In the genomic region with DNA sequence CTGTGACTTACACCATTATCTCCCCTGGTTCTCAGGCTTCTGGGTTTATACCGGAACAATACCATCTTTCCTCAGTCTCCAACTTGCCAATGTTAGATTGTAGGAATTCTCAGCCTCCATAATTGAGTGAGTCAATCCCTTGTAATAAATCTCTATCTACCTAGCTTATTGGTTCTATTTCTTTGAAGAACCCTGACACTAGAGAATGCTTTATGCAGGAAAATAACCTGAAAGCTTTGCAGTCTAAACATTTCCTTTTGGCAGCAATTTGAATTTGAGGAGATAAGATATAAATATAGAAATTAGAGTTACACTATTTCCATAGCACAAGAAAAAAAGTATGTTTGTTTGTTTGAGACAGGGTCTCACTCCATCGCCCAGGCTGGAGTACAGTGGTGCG, we compare ENCODE assay signal across 33 cellular contexts.
"Had no signal": no experiment of that assay in that cellular context is flagged by ENCODE, and none has a peak within 500 bp of the region (broad histone marks: within the 10 kb centered on the region; RNA-seq: fewer than 3 reads in every experiment).

No MANE protein-coding gene starts in this region.

- ATAC-seq: gastroesophageal sphincter; left colon; naive thymus-derived CD8-positive, alpha-beta T cell; pancreas; psoas muscle; stimulated activated naive B cell treated with anti-CD40 and anti-IgM and Interleukin-4, amounts not matched to agents 10 μg/mL and 1 μg/mL and 100 μg/mL, for 72 hours; T-helper 17 cell had no signal

- H3K4me3 Mint-ChIP-seq: activated CD4-positive, alpha-beta memory T cell treated with anti-CD3 and anti-CD28 coated beads for 36 hours; activated CD4-positive, alpha-beta T cell treated with anti-CD3 and anti-CD28 coated beads, Interleukin-2, amount 10 ng/mL, durations not matched to agents 24 days and 14 days; activated naive CD4-positive, alpha-beta T cell treated with anti-CD3 and anti-CD28 coated beads, Interleukin-2, amount 10 ng/mL, durations not matched to agents 7 days and 5 days; activated naive CD8-positive, alpha-beta T cell treated with anti-CD3 and anti-CD28 coated beads, Interleukin-2, amount 10 ng/mL, durations not matched to agents 7 days and 5 days; central memory CD8-positive, alpha-beta T cell; dendritic cell treated with granulocyte-macrophage colony-stimulating factor and Interleukin-4, amounts not matched to agents 40 ng/mL and 50 ng/mL, for 4 days; endodermal cell; memory B cell; naive thymus-derived CD8-positive, alpha-beta T cell; neural crest cell; stimulated activated naive B cell treated with anti-CD40 and anti-IgM and Interleukin-4, amounts not matched to agents 10 μg/mL and 1 μg/mL and 100 μg/mL, for 72 hours; T-helper 17 cell had no signal

- H3K79me2 ChIP-seq: hepatocyte had no signal

- H3K4me3 ChIP-seq: gastroesophageal sphincter, hepatocyte, pancreas, psoas muscle, right atrium auricular region, stomach, thyroid gland, upper lobe of left lung, vagina had no signal

- H2AFZ ChIP-seq: hepatocyte had no signal

- H3K4me1 ChIP-seq: gastroesophageal sphincter, pancreas, psoas muscle, right atrium auricular region, stomach, thyroid gland, upper lobe of left lung, vagina had no signal

- H3K27me3 ChIP-seq: gastroesophageal sphincter, hepatocyte, pancreas, right atrium auricular region, stomach, thyroid gland, upper lobe of left lung, vagina had no signal

- H3K36me3 ChIP-seq: gastroesophageal sphincter, pancreas, right atrium auricular region, stomach, thyroid gland, upper lobe of left lung, vagina had no signal

- H3K36me3 Mint-ChIP-seq: activated CD4-positive, alpha-beta memory T cell treated with anti-CD3 and anti-CD28 coated beads for 36 hours; activated naive CD4-positive, alpha-beta T cell treated with anti-CD3 and anti-CD28 coated beads, Interleukin-2, amount 10 ng/mL, durations not matched to agents 7 days and 5 days; activated naive CD8-positive, alpha-beta T cell treated with anti-CD3 and anti-CD28 coated beads, Interleukin-2, amount 10 ng/mL, durations not matched to agents 7 days and 5 days; memory B cell; stimulated activated naive B cell treated with anti-CD40 and anti-IgM and Interleukin-4, amounts not matched to agents 10 μg/mL and 1 μg/mL and 100 μg/mL, for 72 hours had no signal

- H3K27me3 Mint-ChIP-seq: activated CD4-positive, alpha-beta memory T cell treated with anti-CD3 and anti-CD28 coated beads for 36 hours; activated CD4-positive, alpha-beta T cell treated with anti-CD3 and anti-CD28 coated beads, Interleukin-2, amount 10 ng/mL, durations not matched to agents 24 days and 14 days; activated naive CD4-positive, alpha-beta T cell treated with anti-CD3 and anti-CD28 coated beads, Interleukin-2, amount 10 ng/mL, durations not matched to agents 7 days and 5 days; activated naive CD8-positive, alpha-beta T cell treated with anti-CD3 and anti-CD28 coated beads, Interleukin-2, amount 10 ng/mL, durations not matched to agents 7 days and 5 days; central memory CD8-positive, alpha-beta T cell; dendritic cell treated with granulocyte-macrophage colony-stimulating factor and Interleukin-4, amounts not matched to agents 40 ng/mL and 50 ng/mL, for 4 days; memory B cell; naive thymus-derived CD8-positive, alpha-beta T cell; stimulated activated naive B cell treated with anti-CD40 and anti-IgM and Interleukin-4, amounts not matched to agents 10 μg/mL and 1 μg/mL and 100 μg/mL, for 72 hours; T-helper 17 cell had no signal

- DNase-seq: activated CD4-positive, alpha-beta memory T cell treated with anti-CD3 and anti-CD28 coated beads for 36 hours; activated CD4-positive, alpha-beta T cell treated with anti-CD3 and anti-CD28 coated beads, Interleukin-2, amount 10 ng/mL, durations not matched to agents 24 days and 14 days; activated CD4-positive, CD25-positive, alpha-beta regulatory T cell treated with anti-CD3 and anti-CD28 coated beads, Interleukin-2, amount 50 U/mL, for 72 hours; activated CD8-positive, alpha-beta memory T cell treated with anti-CD3 and anti-CD28 coated beads, Interleukin-2, amount 50 U/mL, for 4 hours; activated gamma-delta T cell; activated naive CD4-positive, alpha-beta T cell treated with anti-CD3 and anti-CD28 coated beads, Interleukin-2, amount 10 ng/mL, durations not matched to agents 7 days and 5 days; activated naive CD8-positive, alpha-beta T cell treated with anti-CD3 and anti-CD28 coated beads, Interleukin-2, amount 10 ng/mL, durations not matched to agents 7 days and 5 days; activated T-cell treated with anti-CD3 and anti-CD28 coated beads, Interleukin-2, amount 50 U/mL, for 1 hour; amniotic stem cell; endodermal cell; islet precursor cell; left colon; midbrain; naive thymus-derived CD8-positive, alpha-beta T cell; nucleus accumbens; pancreas; psoas muscle; stimulated activated CD4-positive, alpha-beta T cell treated with anti-CD3 and anti-CD28 coated beads, Interleukin-15, amount 100 ng/mL, for 24 hours; stimulated activated CD4-positive, alpha-beta T cell treated with anti-CD3 and anti-CD28 coated beads, Interleukin-2, amount 100 ng/mL, for 24 hours; stimulated activated naive B cell treated with anti-CD40 and anti-IgM and Interleukin-4, amounts not matched to agents 10 μg/mL and 1 μg/mL and 100 μg/mL, for 72 hours; stomach; T-helper 17 cell; T1000; thyroid gland; upper lobe of left lung had no signal

- H3K27ac ChIP-seq: gastroesophageal sphincter, hepatocyte, pancreas, psoas muscle, right atrium auricular region, stomach, thyroid gland, upper lobe of left lung, vagina had no signal

- H3K4me2 ChIP-seq: hepatocyte had no signal

- H3K4me1 Mint-ChIP-seq: activated CD4-positive, alpha-beta T cell treated with anti-CD3 and anti-CD28 coated beads, Interleukin-2, amount 10 ng/mL, durations not matched to agents 24 days and 14 days; activated naive CD4-positive, alpha-beta T cell treated with anti-CD3 and anti-CD28 coated beads, Interleukin-2, amount 10 ng/mL, durations not matched to agents 7 days and 5 days; activated naive CD8-positive, alpha-beta T cell treated with anti-CD3 and anti-CD28 coated beads, Interleukin-2, amount 10 ng/mL, durations not matched to agents 7 days and 5 days; central memory CD8-positive, alpha-beta T cell; endodermal cell; memory B cell; naive thymus-derived CD8-positive, alpha-beta T cell; neural crest cell; stimulated activated naive B cell treated with anti-CD40 and anti-IgM and Interleukin-4, amounts not matched to agents 10 μg/mL and 1 μg/mL and 100 μg/mL, for 72 hours; T-helper 17 cell had no signal

- H3K27ac Mint-ChIP-seq: activated CD4-positive, alpha-beta memory T cell treated with anti-CD3 and anti-CD28 coated beads for 36 hours; activated CD4-positive, alpha-beta T cell treated with anti-CD3 and anti-CD28 coated beads, Interleukin-2, amount 10 ng/mL, durations not matched to agents 24 days and 14 days; activated naive CD4-positive, alpha-beta T cell treated with anti-CD3 and anti-CD28 coated beads, Interleukin-2, amount 10 ng/mL, durations not matched to agents 7 days and 5 days; activated naive CD8-positive, alpha-beta T cell treated with anti-CD3 and anti-CD28 coated beads, Interleukin-2, amount 10 ng/mL, durations not matched to agents 7 days and 5 days; dendritic cell treated with granulocyte-macrophage colony-stimulating factor and Interleukin-4, amounts not matched to agents 40 ng/mL and 50 ng/mL, for 4 days; endodermal cell; memory B cell; naive thymus-derived CD8-positive, alpha-beta T cell; stimulated activated naive B cell treated with anti-CD40 and anti-IgM and Interleukin-4, amounts not matched to agents 10 μg/mL and 1 μg/mL and 100 μg/mL, for 72 hours; T-helper 17 cell had no signal

- H3K9me3 ChIP-seq: gastroesophageal sphincter, pancreas, psoas muscle, right atrium auricular region, thyroid gland, upper lobe of left lung, vagina had no signal
